ENCODE assay signal across 26 cellular contexts in the genomic region with DNA sequence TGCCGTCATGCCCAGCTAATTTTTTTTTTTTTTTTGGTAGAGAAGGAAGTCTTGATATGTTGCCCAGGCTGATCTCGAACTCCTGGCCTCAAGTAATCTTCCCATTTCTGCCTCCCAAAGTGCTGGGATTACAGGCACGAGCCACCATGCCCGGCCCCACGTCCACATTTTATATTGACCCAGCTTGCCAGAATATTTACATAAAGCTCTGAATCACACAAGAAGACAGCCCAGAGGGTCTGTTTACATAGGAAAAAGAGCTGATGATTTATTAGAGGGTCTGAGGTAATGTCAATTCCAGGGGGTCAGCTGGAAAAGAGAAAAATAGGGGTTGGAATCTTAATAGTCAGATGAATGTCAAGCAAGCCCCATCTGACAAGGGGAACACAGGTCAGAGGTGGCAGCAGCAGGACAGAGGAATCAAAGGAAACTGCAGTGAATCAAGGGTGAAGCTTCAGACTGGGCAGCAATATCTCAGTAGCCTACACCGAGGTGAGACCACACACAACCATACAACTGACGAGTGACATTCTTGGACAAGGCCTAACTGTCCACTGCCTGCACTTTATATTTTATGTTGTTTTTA. TPM values are rescaled to one million over a fixed set of nuclear protein-coding genes. Genes with fewer than 3 reads are reported as not detected.
DNase-seq lines count a peak whose midpoint lies in the region; ATAC-seq, FAIRE-seq and TF ChIP-seq lines count a peak whose summit lies in the region.
"Had no signal": no experiment of that assay in that cellular context is flagged by ENCODE, and none has a peak within 500 bp of the region (broad histone marks: within the 10 kb centered on the region; RNA-seq: fewer than 3 reads in every experiment).

No MANE protein-coding gene starts in this region.

- H3K4me3 ChIP-seq in brain microvascular endothelial cell (ENCODE audit: low read depth, low read length) (no peak overlapping the region), neural progenitor cell (no peak overlapping the region), spleen (no peak overlapping the region)
- H3K4me3 ChIP-seq: adrenal gland, breast epithelium, colonic mucosa, pancreas had no signal

- WGBS in spleen, 5 donors: 81 to 92% (median 88%) methylated on average over 7 of the region's 7 CpGs

- no peak overlapping the region for H3K4me2 ChIP-seq in neural progenitor cell

- peaks cover 4% of the 10 kb centered on the region for H4K20me1 ChIP-seq in neural progenitor cell (ENCODE audit: low read depth)

- peaks cover 2% of the 10 kb centered on the region for H3K27me3 Mint-ChIP-seq in neural progenitor cell (ENCODE audit: insufficient read depth, low read depth)
- peaks cover 2 to 20% (median 6%) of the 10 kb centered on the region in 3 donors for H3K27me3 Mint-ChIP-seq in immature natural killer cell (ENCODE audit: low read depth in 3 of 3)

- TF ChIP-seq CTCF in brain microvascular endothelial cell (IDR thresholded peaks at IDR 0.05; ENCODE audit: low read depth, low read length, missing control alignments) (no peak), neural progenitor cell (IDR thresholded peaks at IDR 0.05) (no peak), spleen (IDR thresholded peaks at IDR 0.05 in 8 of 11, conservative IDR thresholded peaks at IDR 0.05 in 3 of 11) (no peak)

- peak; percentile 17 for DNase-seq in EH (ENCODE audit: low read depth)
- peak; percentile 37 for DNase-seq in HTR-8/SVneo (ENCODE audit: insufficient read length, low spot score)
- peak; percentile 32 for DNase-seq in brain microvascular endothelial cell
- no peak for DNase-seq in neural progenitor cell (ENCODE audit: low spot score)
- no peak for DNase-seq in spleen
- no peak for DNase-seq in immature natural killer cell
- DNase-seq: activated CD4-positive, alpha-beta T cell treated with anti-CD3 and anti-CD28 coated beads, Interleukin-2, amount 10 ng/mL, durations not matched to agents 7 days and 5 days; activated effector memory CD4-positive, alpha-beta T cell treated with Interleukin-2 at 50 U/mL for 16 hours; CD4-positive, CD25-positive, alpha-beta regulatory T cell; colonic mucosa; DMS 273 treated with DMSO at 0.1 percent for 48 hours; endodermal cell; GF-D8; glutamatergic neuron; left cardiac atrium; naive B cell; NCI-H1105 treated with DMSO at 0.1 percent for 48 hours; NCI-H2107; pancreas had no signal

- intact Hi-C loops in spleen (cut with DNase I; ENCODE audit: low total_unique reads): no loop called here

- no peak overlapping the region for H2AFZ ChIP-seq in neural progenitor cell (replicated peaks)

- peak overlapping the region; percentile 65 for H3K27ac Mint-ChIP-seq in neural progenitor cell
- no peak overlapping the region for H3K27ac Mint-ChIP-seq in immature natural killer cell
- H3K27ac Mint-ChIP-seq: activated CD4-positive, alpha-beta T cell treated with anti-CD3 and anti-CD28 coated beads, Interleukin-2, amount 10 ng/mL, durations not matched to agents 7 days and 5 days; CD4-positive, CD25-positive, alpha-beta regulatory T cell; T-helper 2 cell treated with Interferon-gamma antibody and Interleukin-4, amounts not matched to agents 5 μg/mL and 100 μg/mL, for 36 hours had no signal

- H3K4me1 ChIP-seq in neural progenitor cell (peaks cover 3% of the 10 kb centered on the region), spleen (peaks cover 0 to 12% (median 0%) of the 10 kb centered on the region in 6 donors)
- H3K4me1 ChIP-seq: adrenal gland, breast epithelium, colonic mucosa, pancreas had no signal

- H3K27ac ChIP-seq in brain microvascular endothelial cell (peak overlapping the region; percentile 7), neural progenitor cell (no peak overlapping the region), spleen (no peak overlapping the region)
- H3K27ac ChIP-seq: adrenal gland, breast epithelium, colonic mucosa, pancreas, VCaP had no signal

- H3K36me3 ChIP-seq in brain microvascular endothelial cell (replicated peaks) (no peaks in the 10 kb centered on the region), neural progenitor cell (no peaks in the 10 kb centered on the region), spleen (no peaks in the 10 kb centered on the region)
- H3K36me3 ChIP-seq: adrenal gland, breast epithelium, colonic mucosa, pancreas had no signal

- no peak overlapping the region for H3K9ac ChIP-seq in neural progenitor cell

- TF ChIP-seq POLR2A in spleen (IDR thresholded peaks at IDR 0.05): no peak

- in situ Hi-C loops in brain microvascular endothelial cell (cut with HindIII; ENCODE audit: low pct_ligation_motif_present, low sequenced_read_pairs): loop anchor here (25.0 kb wide), 1 partner anchor 360 kb away; a partner anchor contains a TSS

- no peaks in the 10 kb centered on the region for H3K27me3 ChIP-seq in brain microvascular endothelial cell (replicated peaks)
- H3K27me3 ChIP-seq in neural progenitor cell: peaks cover 6% of the 10 kb centered on the region
- peaks cover 0 to 24% (median 0%) of the 10 kb centered on the region in 7 donors for H3K27me3 ChIP-seq in spleen (replicated peaks in 1 of 7)
- H3K27me3 ChIP-seq: adrenal gland, colonic mucosa had no signal

- H3K4me3 Mint-ChIP-seq in neural progenitor cell (no peak overlapping the region), immature natural killer cell (no peak overlapping the region)
- H3K4me3 Mint-ChIP-seq: activated CD4-positive, alpha-beta T cell treated with anti-CD3 and anti-CD28 coated beads, Interleukin-2, amount 10 ng/mL, durations not matched to agents 7 days and 5 days; CD4-positive, CD25-positive, alpha-beta regulatory T cell; endodermal cell; T-helper 2 cell treated with Interferon-gamma antibody and Interleukin-4, amounts not matched to agents 5 μg/mL and 100 μg/mL, for 36 hours had no signal

- H3K9me3 ChIP-seq in neural progenitor cell (ENCODE audit: low read depth) (no peaks in the 10 kb centered on the region), spleen (no peaks in the 10 kb centered on the region)
- H3K9me3 ChIP-seq: adrenal gland, breast epithelium, colonic mucosa, pancreas had no signal

- no peak for ATAC-seq in GM19397 (IDR thresholded peaks at IDR 0.05; ENCODE audit: unreplicated experiment)
- ATAC-seq: left cardiac atrium, pancreas, sciatic nerve, SK-N-SH treated with all-trans-retinoic acid at 6 μM for 48 hours had no signal

- peaks cover 10% of the 10 kb centered on the region for H3F3A ChIP-seq in neural progenitor cell (ENCODE audit: low read depth)

- no peaks in the 10 kb centered on the region for H3K36me3 Mint-ChIP-seq in neural progenitor cell
- no peaks in the 10 kb centered on the region for H3K36me3 Mint-ChIP-seq in immature natural killer cell
- H3K36me3 Mint-ChIP-seq: CD4-positive, CD25-positive, alpha-beta regulatory T cell; naive B cell had no signal

- H3K4me1 Mint-ChIP-seq in neural progenitor cell: peaks cover 39% of the 10 kb centered on the region
- H3K4me1 Mint-ChIP-seq in immature natural killer cell: no peaks in the 10 kb centered on the region
- H3K4me1 Mint-ChIP-seq: activated CD4-positive, alpha-beta T cell treated with anti-CD3 and anti-CD28 coated beads, Interleukin-2, amount 10 ng/mL, durations not matched to agents 7 days and 5 days had no signal

- FAIRE-seq in HTR-8/SVneo (lab: Jason Lieb, UNC): no peak

- H3K9me3 Mint-ChIP-seq in neural progenitor cell (no peaks in the 10 kb centered on the region), immature natural killer cell (no peaks in the 10 kb centered on the region)
- H3K9me3 Mint-ChIP-seq: activated CD4-positive, alpha-beta T cell treated with anti-CD3 and anti-CD28 coated beads, Interleukin-2, amount 10 ng/mL, durations not matched to agents 7 days and 5 days; CD4-positive, CD25-positive, alpha-beta regulatory T cell; endodermal cell; naive B cell; T-helper 2 cell treated with Interferon-gamma antibody and Interleukin-4, amounts not matched to agents 5 μg/mL and 100 μg/mL, for 36 hours had no signal

- H3K79me2 ChIP-seq in neural progenitor cell (ENCODE audit: low read depth): no peaks in the 10 kb centered on the region

RNA-seq across cellular contexts. Expression of a gene that starts 15.8 kb away (rescaled TPM):
- 15.5 and 19.5 TPM in 2 replicates for total RNA-seq in neural progenitor cell (ENCODE audit: low replicate concordance)
- total RNA-seq in spleen: 10 to 100 TPM; 33.5 to 90.9 (median 66.5) TPM
- polyA plus RNA-seq in spleen: 10 to 100 TPM; 11.5 to 16.9 (median 14.5) TPM
- polyA plus RNA-seq in immature natural killer cell: 10 to 100 TPM in 1 of 3 donors, 1 to 10 TPM in 2; 6.1 to 21.3 (median 8.9) TPM

Comparison
In these comparisons a context has a peak if more than half of its experiments do, and no peak if none do; other contexts are left out.
1. DNase-seq: peak in EH (single experiment), HTR-8/SVneo (single experiment) and brain microvascular endothelial cell (single experiment); none in neural progenitor cell (single experiment), spleen (single experiment) and immature natural killer cell (0 of 3).